Comparison of ENCODE assay signal across 8 cellular contexts in the genomic region with DNA sequence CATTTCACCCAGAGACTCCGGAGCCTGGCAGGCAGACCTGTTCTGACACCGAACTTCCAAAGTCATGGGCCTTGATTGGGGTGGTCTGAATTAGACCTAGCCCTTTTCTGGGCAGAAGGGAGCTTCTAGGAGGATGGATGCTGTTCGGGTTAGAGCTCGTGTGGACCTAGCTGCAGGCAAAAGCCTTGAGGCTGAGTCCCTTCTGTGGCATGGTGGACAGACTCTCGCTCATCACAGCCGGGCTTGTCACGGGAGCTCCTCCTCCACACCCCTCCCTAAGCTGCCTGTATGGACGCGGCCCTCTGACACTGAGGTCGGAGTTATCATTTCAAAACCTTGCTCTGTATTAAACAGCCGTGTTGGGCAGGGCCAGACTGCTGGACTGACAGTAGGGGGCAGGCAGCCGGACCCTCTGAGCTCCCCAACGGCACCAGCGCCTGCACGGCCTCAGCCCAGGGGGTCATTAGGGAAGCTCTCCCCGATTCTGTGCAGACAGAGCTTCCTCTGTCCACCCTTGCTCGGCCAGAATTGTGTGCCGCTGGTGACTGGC. TPM values are rescaled to one million over a fixed set of nuclear protein-coding genes. Genes with fewer than 3 reads are reported as not detected.
A peak's percentile ranks its signal among the peaks of the same experiment; 100 is the strongest.
DNase-seq lines count a peak whose midpoint lies in the region; ATAC-seq and TF ChIP-seq lines count a peak whose summit lies in the region.

No MANE protein-coding gene starts in this region.

- peak overlapping the region; percentile 77; the same call in 1 of the 2 replicates for H3K27ac ChIP-seq in BLaER1

- TF ChIP-seq CTCF in osteocyte (IDR thresholded peaks at IDR 0.05): no peak

- H3K4me1 ChIP-seq in BLaER1: peaks cover 67% of the 10 kb centered on the region

- peak overlapping the region; percentile 98 for H3K4me3 Mint-ChIP-seq in dendritic cell treated with granulocyte-macrophage colony-stimulating factor and Interleukin-4, amounts not matched to agents 40 ng/mL and 50 ng/mL, for 4 days
- H3K4me3 Mint-ChIP-seq in osteocyte (ENCODE audit: unreplicated experiment): no peak overlapping the region

- no peaks in the 10 kb centered on the region for H3K9me3 ChIP-seq in BLaER1

- ATAC-seq in GM19025 (IDR thresholded peaks at IDR 0.05; ENCODE audit: low read depth, unreplicated experiment) (peak; percentile 11), HG03342 (IDR thresholded peaks at IDR 0.05; ENCODE audit: unreplicated experiment) (peak; percentile 22), left lobe of liver (no peak)

- H3K9me3 Mint-ChIP-seq in dendritic cell treated with granulocyte-macrophage colony-stimulating factor and Interleukin-4, amounts not matched to agents 40 ng/mL and 50 ng/mL, for 4 days: no peaks in the 10 kb centered on the region
- no peaks in the 10 kb centered on the region for H3K9me3 Mint-ChIP-seq in osteocyte (ENCODE audit: unreplicated experiment)

- peaks cover 57% of the 10 kb centered on the region for H3K4me1 Mint-ChIP-seq in dendritic cell treated with granulocyte-macrophage colony-stimulating factor and Interleukin-4, amounts not matched to agents 40 ng/mL and 50 ng/mL, for 4 days (ENCODE audit: low read depth)
- peaks cover 10% of the 10 kb centered on the region for H3K4me1 Mint-ChIP-seq in osteocyte (ENCODE audit: unreplicated experiment)

- peak overlapping the region; percentile 55 for H3K4me3 ChIP-seq in BLaER1

- DNase-seq in osteocyte (ENCODE audit: extremely low spot score, unreplicated experiment): no peak
- no peak for DNase-seq in DMS53 treated with DMSO at 0.1 percent for 48 hours (lab: John Stamatoyannopoulos, UW; ENCODE audit: unreplicated experiment)
- DNase-seq in DMS 273 treated with DMSO at 0.1 percent for 48 hours (lab: John Stamatoyannopoulos, UW): no peak
- DNase-seq in left lobe of liver (ENCODE audit: low spot score): no peak

- intact Hi-C loops in dendritic cell treated with granulocyte-macrophage colony-stimulating factor and Interleukin-4, amounts not matched to agents 40 ng/mL and 50 ng/mL, for 4 days (cut with micrococcal nuclease): loop anchor here (2.0 kb wide), 1 partner anchor 35 kb away; no protein-coding TSS in a partner anchor

- peak overlapping the region; percentile 96 for H3K27ac Mint-ChIP-seq in dendritic cell treated with granulocyte-macrophage colony-stimulating factor and Interleukin-4, amounts not matched to agents 40 ng/mL and 50 ng/mL, for 4 days
- H3K27ac Mint-ChIP-seq in osteocyte (ENCODE audit: unreplicated experiment): no peak overlapping the region

- 0 out of 2 replicates have a peak overlapping the region, but pooled peaks have one; percentile 57 for H3K9ac ChIP-seq in BLaER1

- no peaks in the 10 kb centered on the region for H3K36me3 ChIP-seq in BLaER1

- no peaks in the 10 kb centered on the region for H3K27me3 Mint-ChIP-seq in dendritic cell treated with granulocyte-macrophage colony-stimulating factor and Interleukin-4, amounts not matched to agents 40 ng/mL and 50 ng/mL, for 4 days
- H3K27me3 Mint-ChIP-seq in osteocyte (ENCODE audit: unreplicated experiment): peaks cover 40% of the 10 kb centered on the region

- peaks cover 76% of the 10 kb centered on the region for H3K36me3 Mint-ChIP-seq in dendritic cell treated with granulocyte-macrophage colony-stimulating factor and Interleukin-4, amounts not matched to agents 40 ng/mL and 50 ng/mL, for 4 days (ENCODE audit: low read depth)
- no peaks in the 10 kb centered on the region for H3K36me3 Mint-ChIP-seq in osteocyte (ENCODE audit: unreplicated experiment)

- H4K20me1 ChIP-seq in BLaER1: no peaks in the 10 kb centered on the region

- H3K4me2 ChIP-seq in BLaER1: peak overlapping the region; percentile 99

- peaks cover 54% of the 10 kb centered on the region for H3K27me3 ChIP-seq in BLaER1

RNA-seq across cellular contexts. Expression of a gene that starts 2.2 kb away (rescaled TPM):
- 0.24 TPM in 1 of 2 replicates, not detected in the other for total RNA-seq in osteocyte
- 5.0 TPM for total RNA-seq in left lobe of liver

RNA-seq across cellular contexts. Expression of a gene that starts 29.4 kb away (rescaled TPM):
- 0.55 and 0.70 TPM in 2 replicates for total RNA-seq in osteocyte
- 0.15 TPM for total RNA-seq in left lobe of liver
